In genomic region chr12:21860128-21860527, GRCh38 we compare ENCODE assay signal across 8 cellular contexts.
"Had no signal": no experiment of that assay in that cellular context is flagged by ENCODE, and none has a peak within 500 bp of the region (broad histone marks: within the 10 kb centered on the region; RNA-seq: fewer than 3 reads in every experiment).

No MANE protein-coding gene starts in this region.

- DNase-seq: GDM1, GF-D8 had no signal

- ATAC-seq: GM12878 had no signal

- H3K4me3 ChIP-seq: GM12878 had no signal

- FAIRE-seq: G401.6, GM12878, GM12891, GM12892, GM18507, GM19239 had no signal
